23 cellular contexts compared by ENCODE assay signal in the genomic region with DNA sequence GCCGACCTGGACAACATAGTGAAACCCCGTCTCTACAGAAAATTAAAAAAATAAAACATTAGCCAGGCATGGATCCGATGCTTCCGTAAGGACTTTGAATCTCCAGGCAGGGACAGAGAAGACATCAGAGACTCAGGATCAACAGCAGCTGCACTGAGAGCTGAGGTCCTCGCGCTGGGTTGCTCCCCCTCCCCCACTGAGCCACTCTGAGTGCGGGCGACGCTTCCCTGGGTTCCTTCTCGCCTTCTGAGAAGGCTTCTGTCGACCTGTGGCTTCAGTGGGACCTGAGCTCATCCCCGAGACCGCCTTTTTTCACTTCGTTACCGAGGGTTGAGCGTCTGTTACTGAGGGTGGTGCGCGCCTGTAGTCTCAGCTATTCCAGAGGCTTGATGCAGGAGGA. TPM values are rescaled to one million over a fixed set of nuclear protein-coding genes. Genes with fewer than 3 reads are reported as not detected.
DNase-seq lines count a peak whose midpoint lies in the region; ATAC-seq, FAIRE-seq and TF ChIP-seq lines count a peak whose summit lies in the region.
"Had no signal": no experiment of that assay in that cellular context is flagged by ENCODE, and none has a peak within 500 bp of the region (broad histone marks: within the 10 kb centered on the region; RNA-seq: fewer than 3 reads in every experiment).

No MANE protein-coding gene starts in this region.

- in situ Hi-C loops in HepG2 (cut with HindIII; ENCODE audit: extremely low pct_ligation_motif_present, low pct_unique_long_range_greater_than_20kb), result no loop called here

- 16% methylated on average over 18 of the region's 18 CpGs for WGBS in HepG2 (ENCODE audit: low lambda C conversion rate)
- WGBS in right lobe of liver (ENCODE audit: insufficient coverage, low coverage, low lambda C conversion rate, missing lambda C conversion rate), result 31% methylated on average over 9 of the region's 18 CpGs

- peak overlapping the region; percentile 68 for H3K4me3 Mint-ChIP-seq in neural progenitor cell
- H3K4me3 Mint-ChIP-seq in activated naive CD4-positive, alpha-beta T cell treated with anti-CD3 and anti-CD28 coated beads, Interleukin-2, amount 10 ng/mL, durations not matched to agents 7 days and 5 days, result no peak overlapping the region
- H3K4me3 Mint-ChIP-seq: CD8-positive, alpha-beta memory T cell had no signal

- no peaks in the 10 kb centered on the region for H3K9me3 Mint-ChIP-seq in neural progenitor cell
- no peaks in the 10 kb centered on the region for H3K9me3 Mint-ChIP-seq in activated naive CD4-positive, alpha-beta T cell treated with anti-CD3 and anti-CD28 coated beads, Interleukin-2, amount 10 ng/mL, durations not matched to agents 7 days and 5 days
- H3K9me3 Mint-ChIP-seq: CD8-positive, alpha-beta memory T cell had no signal

- no peaks in the 10 kb centered on the region for H3K36me3 Mint-ChIP-seq in neural progenitor cell
- H3K36me3 Mint-ChIP-seq in activated naive CD4-positive, alpha-beta T cell treated with anti-CD3 and anti-CD28 coated beads, Interleukin-2, amount 10 ng/mL, durations not matched to agents 7 days and 5 days, result no peaks in the 10 kb centered on the region
- H3K36me3 Mint-ChIP-seq: CD8-positive, alpha-beta memory T cell had no signal

- POLR2A ChIA-PET in HepG2 (lab: Yijun Ruan, JAX), result interaction anchor here (1.0 to 2.0 kb wide), 7 partner anchors 9 to 95 kb away, joined by 3 to 13 read pairs (median 3); a partner anchor contains a TSS

- peaks cover 2% of the 10 kb centered on the region for H3K27me3 Mint-ChIP-seq in neural progenitor cell (ENCODE audit: insufficient read depth, low read depth)
- peaks cover 79% of the 10 kb centered on the region for H3K27me3 Mint-ChIP-seq in activated naive CD4-positive, alpha-beta T cell treated with anti-CD3 and anti-CD28 coated beads, Interleukin-2, amount 10 ng/mL, durations not matched to agents 7 days and 5 days

- DNase-seq in HepG2 (ENCODE audit: low spot score) (no peak), right lobe of liver (no peak), WERI-Rb-1 (peak; percentile 68), neural progenitor cell (ENCODE audit: low spot score) (no peak), NCI-H748 treated with DMSO at 0.1 percent for 48 hours (lab: John Stamatoyannopoulos, UW) (no peak)
- no peak for DNase-seq in activated naive CD4-positive, alpha-beta T cell treated with anti-CD3 and anti-CD28 coated beads, Interleukin-2, amount 10 ng/mL, durations not matched to agents 7 days and 5 days
- DNase-seq: C1 segment of cervical spinal cord; CD8-positive, alpha-beta memory T cell; IMR-90; Karpas-422; NCI-H1436; NCI-H2029; NCI-H2171; NCI-H526; Peyer's patch; SK-N-SH had no signal

- H3K4me1 Mint-ChIP-seq in neural progenitor cell, result peaks cover 44% of the 10 kb centered on the region
- peaks cover 11% of the 10 kb centered on the region for H3K4me1 Mint-ChIP-seq in activated naive CD4-positive, alpha-beta T cell treated with anti-CD3 and anti-CD28 coated beads, Interleukin-2, amount 10 ng/mL, durations not matched to agents 7 days and 5 days

- no peaks in the 10 kb centered on the region for H3K9me3 ChIP-seq in HepG2 (ENCODE audit: low read length)
- H3K9me3 ChIP-seq in right lobe of liver, result no peaks in the 10 kb centered on the region
- H3K9me3 ChIP-seq in WERI-Rb-1 (ENCODE audit: severe bottlenecking), result no peaks in the 10 kb centered on the region
- no peaks in the 10 kb centered on the region for H3K9me3 ChIP-seq in neural progenitor cell (ENCODE audit: low read depth)
- H3K9me3 ChIP-seq: Peyer's patch, SK-N-SH had no signal

- H3K4me2 ChIP-seq in HepG2 (ENCODE audit: low read depth, low read length) (peak overlapping the region; percentile 71), neural progenitor cell (no peak overlapping the region)
- H3K4me2 ChIP-seq: SK-N-SH had no signal

- H3K79me2 ChIP-seq in HepG2 (ENCODE audit: insufficient read depth, low read length), result no peaks in the 10 kb centered on the region
- H3K79me2 ChIP-seq in neural progenitor cell (ENCODE audit: low read depth), result no peaks in the 10 kb centered on the region

- peaks cover 24% of the 10 kb centered on the region for H3F3A ChIP-seq in neural progenitor cell (ENCODE audit: low read depth)

- H3K4me3 ChIP-seq in HepG2 (replicated peaks in 1 of 3; ENCODE audit: insufficient read depth in 1 of 3, low read depth in 2 of 3, low read length in 3 of 3) (peak overlapping the region in 1 of 3 experiments; percentile 46; a peak in 1 of 6 replicates), right lobe of liver (no peak overlapping the region), WERI-Rb-1 (ENCODE audit: low read depth, low read length) (peak overlapping the region; percentile 40), neural progenitor cell (no peak overlapping the region)
- H3K4me3 ChIP-seq: Peyer's patch had no signal

- intact Hi-C loops in HepG2 (cut with micrococcal nuclease; ENCODE audit: unreplicated experiment), result no loop called here
- intact Hi-C loops in right lobe of liver (cut with DNase I), result no loop called here

- no peak for TF ChIP-seq CTCF in HepG2 (CRISPR knock-in tag; IDR thresholded peaks at IDR 0.05)
- TF ChIP-seq CTCF in right lobe of liver (IDR thresholded peaks at IDR 0.05), result no peak
- no peak for TF ChIP-seq CTCF in WERI-Rb-1 (IDR thresholded peaks at IDR 0.05; ENCODE audit: low read depth, low read length)
- TF ChIP-seq CTCF in neural progenitor cell (IDR thresholded peaks at IDR 0.05), result no peak

- H3K27me3 ChIP-seq in HepG2 (ENCODE audit: control insufficient read depth in 1 of 2, insufficient read depth in 2 of 2, low read length in 2 of 2), result peaks cover 1 to 29% of the 10 kb centered on the region in 2 experiments
- no peaks in the 10 kb centered on the region for H3K27me3 ChIP-seq in right lobe of liver
- H3K27me3 ChIP-seq in WERI-Rb-1 (ENCODE audit: insufficient read depth, low read depth, severe bottlenecking), result no peaks in the 10 kb centered on the region
- H3K27me3 ChIP-seq in neural progenitor cell, result peaks cover 26% of the 10 kb centered on the region
- H3K27me3 ChIP-seq: Peyer's patch had no signal

- no peak for TF ChIP-seq POLR2A in HepG2 (IDR thresholded peaks at IDR 0.05; ENCODE audit: insufficient read depth in 1 of 2, low read depth in 2 of 2, low read length in 2 of 2)
- TF ChIP-seq POLR2A in right lobe of liver (IDR thresholded peaks at IDR 0.05), result no peak

- no peak for TF ChIP-seq RAD21 in HepG2 (CRISPR knock-in tag; IDR thresholded peaks at IDR 0.05)

- H3K27ac Mint-ChIP-seq in neural progenitor cell, result no peak overlapping the region
- H3K27ac Mint-ChIP-seq in activated naive CD4-positive, alpha-beta T cell treated with anti-CD3 and anti-CD28 coated beads, Interleukin-2, amount 10 ng/mL, durations not matched to agents 7 days and 5 days, result no peak overlapping the region

- ATAC-seq in HepG2 (no peak), right lobe of liver (no peak), GM21381 (IDR thresholded peaks at IDR 0.05; ENCODE audit: unreplicated experiment) (no peak)
- ATAC-seq: Right ventricle myocardium inferior had no signal

- peaks cover 72% of the 10 kb centered on the region for H3K4me1 ChIP-seq in HepG2 (ENCODE audit: insufficient read depth, low read length)
- H3K4me1 ChIP-seq in right lobe of liver, result peaks cover 0 to 9% (median 0%) of the 10 kb centered on the region in 4 donors
- peaks cover 25% of the 10 kb centered on the region for H3K4me1 ChIP-seq in neural progenitor cell

- H3K36me3 ChIP-seq in HepG2 (replicated peaks in 1 of 2; ENCODE audit: control insufficient read depth in 1 of 2, insufficient read depth in 2 of 2, low read length in 2 of 2) (no peaks in the 10 kb centered on the region), right lobe of liver (no peaks in the 10 kb centered on the region), WERI-Rb-1 (no peaks in the 10 kb centered on the region; the same call in 1 of the 2 replicates), neural progenitor cell (no peaks in the 10 kb centered on the region)
- H3K36me3 ChIP-seq: Peyer's patch had no signal

- CTCF ChIA-PET in HepG2 (lab: Yijun Ruan, JAX; ENCODE audit: low intra/inter-chr PET ratio, low total read pairs), result no interaction called here
- CTCF ChIA-PET in activated naive CD4-positive, alpha-beta T cell treated with anti-CD3 and anti-CD28 coated beads, Interleukin-2, amount 10 ng/mL, durations not matched to agents 7 days and 5 days (lab: Charles Lee), result interaction anchor here (0.6 kb wide), 1 partner anchor 274 kb away, joined by 3 read pairs; no protein-coding TSS in a partner anchor

- H4K20me1 ChIP-seq in HepG2 (ENCODE audit: insufficient read depth, low read length), result no peaks in the 10 kb centered on the region
- no peaks in the 10 kb centered on the region for H4K20me1 ChIP-seq in neural progenitor cell (ENCODE audit: low read depth)

- BruUV-seq in HepG2 (replicated peaks; lab: Mats Ljungman, UMichigan), result no TSS peak

- no peak overlapping the region for H3K27ac ChIP-seq in HepG2 (ENCODE audit: extremely low read length, insufficient read depth, low read length)
- no peak overlapping the region for H3K27ac ChIP-seq in right lobe of liver
- H3K27ac ChIP-seq in WERI-Rb-1, result peak overlapping the region; percentile 41
- H3K27ac ChIP-seq in neural progenitor cell, result no peak overlapping the region
- H3K27ac ChIP-seq: Peyer's patch had no signal

- H3K9ac ChIP-seq in HepG2 (ENCODE audit: insufficient read depth, low read depth, low read length) (peak overlapping the region; percentile 28), neural progenitor cell (no peak overlapping the region)
- H3K9ac ChIP-seq: SK-N-SH had no signal

- FAIRE-seq in HepG2 (lab: Jason Lieb, UNC), result no peak
- FAIRE-seq: D721Med, GM12892, GM18507, H54 had no signal

- TF ChIP-seq EP300 in HepG2 (IDR thresholded peaks at IDR 0.05; ENCODE audit: low read depth in 2 of 2, low read length in 2 of 2) (no peak), HepG2 (CRISPR knock-in tag; IDR thresholded peaks at IDR 0.05; ENCODE audit: borderline replicate concordance) (no peak)

- H2AFZ ChIP-seq in HepG2 (ENCODE audit: low read length) (no peak overlapping the region), neural progenitor cell (replicated peaks) (no peak overlapping the region)

RNA-seq across cellular contexts. Expression of a gene that starts 20.4 kb away (rescaled TPM):
- total RNA-seq in HepG2 (2016; rRNA removed; fragmentation: Illumina TruSeq; extraction: Trizol) (973 and 1,028 TPM in 2 replicates), right lobe of liver (1,000 to 10,000 TPM in 3 of 6 experiments, 100 to 1,000 TPM in 3; 218 to 2,508 (median 1,326) TPM), neural progenitor cell (ENCODE audit: low replicate concordance) (1,228 and 2,405 TPM in 2 replicates)
- 361 and 399 TPM in 2 replicates for total RNA-seq in HepG2 (2016; cell fraction: cytosol; rRNA removed; fragmentation: Illumina TruSeq; extraction: Trizol; ENCODE audit: low read depth)
- total RNA-seq in HepG2 (2016; cell fraction: insoluble cytoplasmic fraction; rRNA removed; fragmentation: Illumina TruSeq; extraction: Trizol), result 848 and 989 TPM in 2 replicates
- total RNA-seq in HepG2 (2016; cell fraction: membrane; rRNA removed; fragmentation: Illumina TruSeq; extraction: Trizol), result 986 and 1,002 TPM in 2 replicates
- total RNA-seq in HepG2 (2016; cell fraction: nucleus; rRNA removed; fragmentation: Illumina TruSeq; extraction: Trizol), result 479 and 519 TPM in 2 replicates
- 1,138 and 1,217 TPM in 2 replicates for polyA plus RNA-seq in HepG2 (2011; rRNA removed)
- polyA plus RNA-seq in HepG2 (2011; cell fraction: cytosol; rRNA removed), result 2,631 and 2,697 TPM in 2 replicates
- 3,693 and 3,967 TPM in 2 replicates for polyA plus RNA-seq in HepG2 (2011; cell fraction: nucleus; rRNA removed)
- 1,881 and 2,139 TPM in 2 replicates for polyA plus RNA-seq in HepG2 (2012)
- polyA plus RNA-seq in HepG2 (2016; cell fraction: cytosol; fragmentation: Illumina TruSeq; extraction: Trizol; ENCODE audit: low read depth), result 598 and 619 TPM in 2 replicates
- 1,358 and 1,713 TPM in 2 replicates for polyA plus RNA-seq in HepG2 (2016; cell fraction: insoluble cytoplasmic fraction; fragmentation: Illumina TruSeq; extraction: Trizol; ENCODE audit: low read depth)
- 1,224 and 1,364 TPM in 2 replicates for polyA plus RNA-seq in HepG2 (2016; cell fraction: membrane; fragmentation: Illumina TruSeq; extraction: Trizol; ENCODE audit: low read depth)
- 1,038 and 1,070 TPM in 2 replicates for polyA plus RNA-seq in HepG2 (2016; cell fraction: nucleus; fragmentation: Illumina TruSeq; extraction: Trizol; ENCODE audit: insufficient read depth, low read depth)
- polyA minus RNA-seq in HepG2 (2011; rRNA and poly(A)+ RNA removed; ENCODE audit: low replicate concordance), result 750 and 1,581 TPM in 2 replicates
- polyA minus RNA-seq in HepG2 (2011; cell fraction: cytosol; rRNA and poly(A)+ RNA removed), result 1,072 and 1,192 TPM in 2 replicates
- 609 and 760 TPM in 2 replicates for polyA minus RNA-seq in HepG2 (2011; cell fraction: nucleus; rRNA and poly(A)+ RNA removed)

RNA-seq across cellular contexts. Expression of a gene that starts 36.0 kb away (rescaled TPM):
- total RNA-seq in HepG2 (2016; rRNA removed; fragmentation: Illumina TruSeq; extraction: Trizol) (not detected in 2 replicates), right lobe of liver (under 1 TPM in 1 of 6 experiments, not detected in 5; 0.22 TPM), neural progenitor cell (ENCODE audit: low replicate concordance) (0.28 TPM in 1 of 2 replicates, not detected in the other)
- total RNA-seq in HepG2 (2016; cell fraction: cytosol; rRNA removed; fragmentation: Illumina TruSeq; extraction: Trizol; ENCODE audit: low read depth), result not detected in 2 replicates
- not detected in 2 replicates for total RNA-seq in HepG2 (2016; cell fraction: insoluble cytoplasmic fraction; rRNA removed; fragmentation: Illumina TruSeq; extraction: Trizol)
- not detected in 2 replicates for total RNA-seq in HepG2 (2016; cell fraction: membrane; rRNA removed; fragmentation: Illumina TruSeq; extraction: Trizol)
- not detected in 2 replicates for total RNA-seq in HepG2 (2016; cell fraction: nucleus; rRNA removed; fragmentation: Illumina TruSeq; extraction: Trizol)
- polyA plus RNA-seq in HepG2 (2011; rRNA removed), result 0.09 and 0.31 TPM in 2 replicates
- 0.17 TPM in 2 replicates for polyA plus RNA-seq in HepG2 (2011; cell fraction: cytosol; rRNA removed)
- 2.2 and 2.8 TPM in 2 replicates for polyA plus RNA-seq in HepG2 (2011; cell fraction: nucleus; rRNA removed)
- polyA plus RNA-seq in HepG2 (2012), result 0.11 and 0.17 TPM in 2 replicates
- polyA plus RNA-seq in HepG2 (2016; cell fraction: cytosol; fragmentation: Illumina TruSeq; extraction: Trizol; ENCODE audit: low read depth), result not detected in 2 replicates
- polyA plus RNA-seq in HepG2 (2016; cell fraction: insoluble cytoplasmic fraction; fragmentation: Illumina TruSeq; extraction: Trizol; ENCODE audit: low read depth), result not detected in 2 replicates
- polyA plus RNA-seq in HepG2 (2016; cell fraction: membrane; fragmentation: Illumina TruSeq; extraction: Trizol; ENCODE audit: low read depth), result not detected in 2 replicates
- not detected in 2 replicates for polyA plus RNA-seq in HepG2 (2016; cell fraction: nucleus; fragmentation: Illumina TruSeq; extraction: Trizol; ENCODE audit: insufficient read depth, low read depth)
- 1.5 and 1.9 TPM in 2 replicates for polyA minus RNA-seq in HepG2 (2011; rRNA and poly(A)+ RNA removed; ENCODE audit: low replicate concordance)
- polyA minus RNA-seq in HepG2 (2011; cell fraction: cytosol; rRNA and poly(A)+ RNA removed), result not detected in 2 replicates
- 0.75 and 0.77 TPM in 2 replicates for polyA minus RNA-seq in HepG2 (2011; cell fraction: nucleus; rRNA and poly(A)+ RNA removed)
- total RNA-seq: MCF 10A had no signal
- polyA plus RNA-seq: CD8-positive, alpha-beta memory T cell had no signal

RNA-seq across cellular contexts. Expression of a gene that starts 60.0 kb away (rescaled TPM):
- total RNA-seq in HepG2 (2016; rRNA removed; fragmentation: Illumina TruSeq; extraction: Trizol), result 13.9 and 20.8 TPM in 2 replicates
- total RNA-seq in HepG2 (2016; cell fraction: cytosol; rRNA removed; fragmentation: Illumina TruSeq; extraction: Trizol; ENCODE audit: low read depth), result 10.4 and 11.2 TPM in 2 replicates
- 11.4 and 20.4 TPM in 2 replicates for total RNA-seq in HepG2 (2016; cell fraction: insoluble cytoplasmic fraction; rRNA removed; fragmentation: Illumina TruSeq; extraction: Trizol)
- total RNA-seq in HepG2 (2016; cell fraction: membrane; rRNA removed; fragmentation: Illumina TruSeq; extraction: Trizol), result 23.6 and 25.4 TPM in 2 replicates
- 19.0 and 22.7 TPM in 2 replicates for total RNA-seq in HepG2 (2016; cell fraction: nucleus; rRNA removed; fragmentation: Illumina TruSeq; extraction: Trizol)
- 7.6 and 11.1 TPM in 2 replicates for polyA plus RNA-seq in HepG2 (2011; rRNA removed)
- 6.5 and 11.8 TPM in 2 replicates for polyA plus RNA-seq in HepG2 (2011; cell fraction: cytosol; rRNA removed)
- 37.4 and 38.6 TPM in 2 replicates for polyA plus RNA-seq in HepG2 (2011; cell fraction: nucleus; rRNA removed)
- polyA plus RNA-seq in HepG2 (2012), result 9.3 and 10.7 TPM in 2 replicates
- polyA plus RNA-seq in HepG2 (2016; cell fraction: cytosol; fragmentation: Illumina TruSeq; extraction: Trizol; ENCODE audit: low read depth), result 6.1 and 6.4 TPM in 2 replicates
- 13.7 and 17.1 TPM in 2 replicates for polyA plus RNA-seq in HepG2 (2016; cell fraction: insoluble cytoplasmic fraction; fragmentation: Illumina TruSeq; extraction: Trizol; ENCODE audit: low read depth)
- polyA plus RNA-seq in HepG2 (2016; cell fraction: membrane; fragmentation: Illumina TruSeq; extraction: Trizol; ENCODE audit: low read depth), result 14.4 and 16.7 TPM in 2 replicates
- polyA plus RNA-seq in HepG2 (2016; cell fraction: nucleus; fragmentation: Illumina TruSeq; extraction: Trizol; ENCODE audit: insufficient read depth, low read depth), result 43.7 and 45.9 TPM in 2 replicates
- polyA minus RNA-seq in HepG2 (2011; rRNA and poly(A)+ RNA removed; ENCODE audit: low replicate concordance), result 13.6 and 27.9 TPM in 2 replicates
- 7.7 and 8.2 TPM in 2 replicates for polyA minus RNA-seq in HepG2 (2011; cell fraction: cytosol; rRNA and poly(A)+ RNA removed)
- 22.8 and 26.2 TPM in 2 replicates for polyA minus RNA-seq in HepG2 (2011; cell fraction: nucleus; rRNA and poly(A)+ RNA removed)
- total RNA-seq in right lobe of liver, result 10 to 100 TPM; 13.1 to 17.1 (median 15.2) TPM
- 9.7 and 36.5 TPM in 2 replicates for total RNA-seq in neural progenitor cell (ENCODE audit: low replicate concordance)
